ENCODE assay signal across 17 cellular contexts in the genomic region with DNA sequence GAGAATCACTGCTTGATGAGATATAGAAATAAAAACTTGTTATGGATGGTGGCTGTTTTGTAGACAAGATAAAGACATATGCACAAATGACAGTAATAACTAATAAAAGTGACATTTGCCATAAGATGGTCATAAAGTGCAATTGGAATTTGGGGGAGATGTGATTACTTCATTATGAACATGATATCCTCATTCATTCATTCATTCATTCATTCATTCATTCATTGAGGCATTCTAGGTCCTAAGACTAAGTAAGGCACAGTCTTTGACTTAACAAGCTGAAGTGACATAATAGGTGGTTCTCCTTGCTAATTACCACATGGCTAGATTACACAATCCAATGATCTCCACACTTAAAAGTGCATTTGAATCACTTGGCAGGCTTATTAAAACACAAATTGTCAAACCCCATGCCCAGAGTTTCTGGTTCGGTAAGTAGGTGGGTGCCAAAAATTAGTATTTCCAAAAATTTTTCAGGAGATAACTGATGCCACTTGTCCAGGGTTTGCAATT.
"Had no signal": no experiment of that assay in that cellular context is flagged by ENCODE, and none has a peak within 500 bp of the region (broad histone marks: within the 10 kb centered on the region; RNA-seq: fewer than 3 reads in every experiment).

No MANE protein-coding gene starts in this region.

- ATAC-seq: activated CD4-positive, CD25-positive, alpha-beta regulatory T cell treated with anti-CD3 and anti-CD28 coated beads, Interleukin-2, amount 50 U/mL, for 24 hours; activated CD8-positive, alpha-beta memory T cell treated with anti-CD3 and anti-CD28 coated beads, Interleukin-2, amount 10 ng/mL, durations not matched to agents 7 days and 5 days; activated naive CD4-positive, alpha-beta T cell treated with anti-CD3 and anti-CD28 coated beads, Interleukin-2, amount 50 U/mL, for 72 hours; effector memory CD8-positive, alpha-beta T cell; foreskin keratinocyte; left colon; naive thymus-derived CD4-positive, alpha-beta T cell; stimulated activated effector memory CD8-positive, alpha-beta T cell treated with anti-CD3 and anti-CD28 coated beads, Interleukin-12 subunit alpha, Interleukin-12 subunit beta, amount 100 ng/mL, for 72 hours had no signal

- H3K27me3 ChIP-seq: brain microvascular endothelial cell, foreskin keratinocyte, tibial nerve had no signal

- H3K36me3 ChIP-seq: brain microvascular endothelial cell had no signal

- FAIRE-seq: small intestine had no signal

- H3K4me1 ChIP-seq: tibial nerve had no signal

- H3K27ac ChIP-seq: brain microvascular endothelial cell, foreskin keratinocyte, tibial nerve had no signal

- DNase-seq: activated CD8-positive, alpha-beta memory T cell treated with anti-CD3 and anti-CD28 coated beads, Interleukin-2, amount 10 ng/mL, durations not matched to agents 7 days and 5 days; activated effector memory CD4-positive, alpha-beta T cell treated with Interleukin-2 at 50 U/mL for 16 hours; activated T-cell treated with anti-CD3 and anti-CD28 coated beads, Interleukin-2, amount 50 U/mL, for 24 hours; amygdala; brain microvascular endothelial cell; cerebellar nuclear complex; effector memory CD8-positive, alpha-beta T cell; erythroblast; foreskin keratinocyte; left colon; naive thymus-derived CD4-positive, alpha-beta T cell; small intestine had no signal

- H3K4me3 ChIP-seq: lung, tibial nerve had no signal

- H3K9me3 ChIP-seq: tibial nerve had no signal
